In genomic region chr11:128632151-128632791, GRCh38 we compare ENCODE assay signal across 8 cellular contexts. TPM values are rescaled to one million over a fixed set of nuclear protein-coding genes. Genes with fewer than 3 reads are reported as not detected.
DNase-seq lines count a peak whose midpoint lies in the region; ATAC-seq, FAIRE-seq and TF ChIP-seq lines count a peak whose summit lies in the region.

No MANE protein-coding gene starts in this region.

- POLR2A ChIA-PET in activated CD4-positive, alpha-beta memory T cell treated with anti-CD3 and anti-CD28 coated beads for 36 hours (lab: Charles Lee), result interaction anchor here (1.4 to 5.6 kb wide), 4 partner anchors 107 to 342 kb away, joined by 3 to 50 read pairs (median 8); no protein-coding TSS in a partner anchor

- no peak overlapping the region for H3K4me3 Mint-ChIP-seq in activated CD4-positive, alpha-beta memory T cell treated with anti-CD3 and anti-CD28 coated beads for 36 hours

- H3K9ac ChIP-seq in BLaER1 treated with 17β-estradiol and CSF1 and Interleukin-3, amounts not matched to agents 10 nM and 100 nM, result peak overlapping the region in 4 of 11 experiments; percentile 3 to 27 (median 12); a peak in 2 of 22 replicates

- no peak overlapping the region for H3K27ac Mint-ChIP-seq in activated CD4-positive, alpha-beta memory T cell treated with anti-CD3 and anti-CD28 coated beads for 36 hours

- peaks cover 0 to 10% (median 0%) of the 10 kb centered on the region in 11 experiments; a peak in 5 of 22 replicates for H3K9me3 ChIP-seq in BLaER1 treated with 17β-estradiol and CSF1 and Interleukin-3, amounts not matched to agents 10 nM and 100 nM (replicated peaks in 1 of 11)
- H3K9me3 ChIP-seq in pancreas, result no peaks in the 10 kb centered on the region

- no peaks in the 10 kb centered on the region; a peak in 1 of 22 replicates for H3K27me3 ChIP-seq in BLaER1 treated with 17β-estradiol and CSF1 and Interleukin-3, amounts not matched to agents 10 nM and 100 nM
- no peaks in the 10 kb centered on the region for H3K27me3 ChIP-seq in pancreas

- ATAC-seq in GM19351 (IDR thresholded peaks at IDR 0.05; ENCODE audit: unreplicated experiment) (peak; percentile 41), pancreas (peak in 3 of 4 donors; percentile 31 to 44 (median 33))

- peak overlapping the region in 9 of 11 experiments; percentile 15 to 88 (median 55); a peak in 14 of 22 replicates for H3K4me2 ChIP-seq in BLaER1 treated with 17β-estradiol and CSF1 and Interleukin-3, amounts not matched to agents 10 nM and 100 nM

- H3K4me1 ChIP-seq in BLaER1 treated with 17β-estradiol and CSF1 and Interleukin-3, amounts not matched to agents 10 nM and 100 nM, result peaks cover 34 to 80% (median 68%) of the 10 kb centered on the region in 10 experiments
- H3K4me1 ChIP-seq in pancreas, result peaks cover 0 to 3% (median 0%) of the 10 kb centered on the region in 3 donors

- no peaks in the 10 kb centered on the region for H4K20me1 ChIP-seq in BLaER1 treated with 17β-estradiol and CSF1 and Interleukin-3, amounts not matched to agents 10 nM and 100 nM

- no peak for FAIRE-seq in pancreas (lab: Jason Lieb, UNC)

- peaks cover 50% of the 10 kb centered on the region for H3K4me1 Mint-ChIP-seq in activated CD4-positive, alpha-beta memory T cell treated with anti-CD3 and anti-CD28 coated beads for 36 hours (ENCODE audit: low read depth)

- WGBS in pancreas, 2 donors, result 45 to 49% methylated on average over 6 of the region's 6 CpGs

- no peaks in the 10 kb centered on the region for H3K36me3 Mint-ChIP-seq in activated CD4-positive, alpha-beta memory T cell treated with anti-CD3 and anti-CD28 coated beads for 36 hours

- H3K9me3 Mint-ChIP-seq in activated CD4-positive, alpha-beta memory T cell treated with anti-CD3 and anti-CD28 coated beads for 36 hours, result no peaks in the 10 kb centered on the region

- H3K4me3 ChIP-seq in BLaER1 treated with 17β-estradiol and CSF1 and Interleukin-3, amounts not matched to agents 10 nM and 100 nM, result no peak overlapping the region
- H3K4me3 ChIP-seq in fibroblast of mammary gland (ENCODE audit: control insufficient read depth, low read depth, low read length), result no peak overlapping the region
- H3K4me3 ChIP-seq in pancreas, result no peak overlapping the region

- no peaks in the 10 kb centered on the region for H3K27me3 Mint-ChIP-seq in activated CD4-positive, alpha-beta memory T cell treated with anti-CD3 and anti-CD28 coated beads for 36 hours

- DNase-seq in NCI-H1694 treated with DMSO at 0.1 percent for 48 hours (lab: John Stamatoyannopoulos, UW) (peak; percentile 7), fibroblast of mammary gland (ENCODE audit: low read depth) (peak; percentile 68), pancreas (peak in 1 of 6 donors; percentile 53), posterior vena cava (ENCODE audit: low spot score) (no peak), NCI-H2227 treated with DMSO at 0.1 percent for 48 hours (lab: John Stamatoyannopoulos, UW) (no peak)
- peak; percentile 63 for DNase-seq in activated CD4-positive, alpha-beta memory T cell treated with anti-CD3 and anti-CD28 coated beads for 36 hours

- intact Hi-C loops in activated CD4-positive, alpha-beta memory T cell treated with anti-CD3 and anti-CD28 coated beads for 36 hours (cut with micrococcal nuclease), result loop anchor here (1.0 kb wide), 2 partner anchors 199 to 475 kb away; no protein-coding TSS in a partner anchor
- intact Hi-C loops in pancreas (cut with DNase I) (loop anchor here in 2 of 3 donors (5.0 to 10.0 kb wide), 2 partner anchors 340 to 457 kb away; no protein-coding TSS in a partner anchor), posterior vena cava (cut with DNase I) (loop anchor here (5.0 to 10.0 kb wide), 3 partner anchors 203 to 460 kb away; no protein-coding TSS in a partner anchor)

- CTCF ChIA-PET in activated CD4-positive, alpha-beta memory T cell treated with anti-CD3 and anti-CD28 coated beads for 36 hours (lab: Charles Lee), result interaction anchor here (0.5 to 12.7 kb wide), 49 partner anchors 9 to 600 kb away, joined by 3 to 264 read pairs (median 4); partner anchors contain the start of gene FLI1

- TF ChIP-seq CTCF in fibroblast of mammary gland (conservative IDR thresholded peaks at IDR 0.05; ENCODE audit: control insufficient read depth, insufficient read depth, low read depth, low read length) (peak; percentile 78), pancreas (IDR thresholded peaks at IDR 0.05) (peak; percentile 15 to 33 (median 19))

- H3K36me3 ChIP-seq in BLaER1 treated with 17β-estradiol and CSF1 and Interleukin-3, amounts not matched to agents 10 nM and 100 nM, result no peaks in the 10 kb centered on the region
- H3K36me3 ChIP-seq in pancreas, result no peaks in the 10 kb centered on the region

- H3K27ac ChIP-seq in BLaER1 treated with 17β-estradiol and CSF1 and Interleukin-3, amounts not matched to agents 10 nM and 100 nM, result peak overlapping the region in 1 of 11 experiments; percentile 71; a peak in 2 of 22 replicates
- H3K27ac ChIP-seq in pancreas, result no peak overlapping the region

RNA-seq across cellular contexts. Expression of gene ETS1, which starts 44.9 kb away (rescaled TPM):
- 100 to 1,000 TPM; 436 to 444 TPM for total RNA-seq in activated CD4-positive, alpha-beta memory T cell treated with anti-CD3 and anti-CD28 coated beads for 36 hours
- total RNA-seq in pancreas (10 to 100 TPM in 5 of 6 donors, 1 to 10 TPM in 1; 8.2 to 26.6 (median 13.3) TPM), posterior vena cava (10 to 100 TPM; 61.0 to 62.5 TPM)
- polyA plus RNA-seq in pancreas, result 10 to 100 TPM in 1 of 2 donors, 1 to 10 TPM in 1; 5.4 to 13.0 TPM

Comparison
In these comparisons a context has a peak if more than half of its experiments do, and no peak if none do; other contexts are left out.
1. DNase-seq: peak in NCI-H1694 treated with DMSO at 0.1 percent for 48 hours (single experiment), activated CD4-positive, alpha-beta memory T cell treated with anti-CD3 and anti-CD28 coated beads for 36 hours (single experiment) and fibroblast of mammary gland (single experiment); none in posterior vena cava (single experiment) and NCI-H2227 treated with DMSO at 0.1 percent for 48 hours (single experiment).
2. RNA of gene ETS1, which starts 44.9 kb away (total RNA-seq): 436 to 444 TPM in activated CD4-positive, alpha-beta memory T cell treated with anti-CD3 and anti-CD28 coated beads for 36 hours; 61.0 to 62.5 TPM in posterior vena cava and 8.2 to 26.6 TPM in pancreas; every median in the first group is over 4 times any median in the second.